ENCODE assay signal across 20 cellular contexts in genomic region chr9:130555968-130556367, GRCh38. TPM values are rescaled to one million over a fixed set of nuclear protein-coding genes. Genes with fewer than 3 reads are reported as not detected.
DNase-seq lines count a peak whose midpoint lies in the region; ATAC-seq, FAIRE-seq and TF ChIP-seq lines count a peak whose summit lies in the region.
"Had no signal": no experiment of that assay in that cellular context is flagged by ENCODE, and none has a peak within 500 bp of the region (broad histone marks: within the 10 kb centered on the region; RNA-seq: fewer than 3 reads in every experiment).

No MANE protein-coding gene starts in this region.

- no peaks in the 10 kb centered on the region for H3K36me3 ChIP-seq in upper lobe of left lung
- H3K36me3 ChIP-seq: adrenal gland, neutrophil had no signal

- DNase-seq in A549 (ENCODE audit: low read depth in 1 of 2, low spot score in 1 of 2) (no peak), H4 (ENCODE audit: low spot score) (peak; percentile 37), SW480 (ENCODE audit: low spot score) (peak; percentile 44), iris pigment epithelial cell (ENCODE audit: low read depth) (peak; percentile 19), NCI-H748 treated with DMSO at 0.1 percent for 48 hours (lab: John Stamatoyannopoulos, UW) (no peak), AG08395 (ENCODE audit: low spot score) (no peak), upper lobe of left lung (no peak), GM10266 (ENCODE audit: extremely low spot score) (no peak)
- DNase-seq: activated CD4-positive, alpha-beta T cell treated with anti-CD3 and anti-CD28 coated beads, Interleukin-2, amount 50 U/mL, for 48 hours; activated gamma-delta T cell; CD4-positive, CD25-positive, alpha-beta regulatory T cell; central memory CD4-positive, alpha-beta T cell; erythroblast; SHP77 treated with DMSO at 0.1 percent for 48 hours; T-helper 2 cell had no signal

- H3K9me3 ChIP-seq in A549 (peaks cover 4% of the 10 kb centered on the region; the same call in 1 of the 3 replicates), upper lobe of left lung (no peaks in the 10 kb centered on the region)
- H3K9me3 ChIP-seq: adrenal gland, neutrophil had no signal

- TF ChIP-seq POLR2A in A549 (IDR thresholded peaks at IDR 0.05; ENCODE audit: low read length) (no peak), upper lobe of left lung (IDR thresholded peaks at IDR 0.05) (no peak)

- no peak overlapping the region for H3K4me2 ChIP-seq in A549

- CTCF ChIA-PET in A549 (lab: Yijun Ruan, JAX) = interaction anchor here (1.1 to 1.7 kb wide), 4 partner anchors 8 to 68 kb away, joined by 3 to 5 read pairs (median 4); no protein-coding TSS in a partner anchor

- POLR2A ChIA-PET in A549 (lab: Yijun Ruan, JAX) = no interaction called here

- H3K4me3 ChIP-seq in A549 (no peak overlapping the region), upper lobe of left lung (no peak overlapping the region)
- H3K4me3 ChIP-seq: adrenal gland had no signal

- TF ChIP-seq EP300 in A549 (IDR thresholded peaks at IDR 0.05) (no peak), upper lobe of left lung (IDR thresholded peaks at IDR 0.05) (no peak)

- H3K4me1 ChIP-seq in A549 = peaks cover 6% of the 10 kb centered on the region; the same call in 2 of the 3 replicates
- no peaks in the 10 kb centered on the region for H3K4me1 ChIP-seq in upper lobe of left lung
- H3K4me1 ChIP-seq: adrenal gland had no signal

- TF ChIP-seq CTCF in A549 (IDR thresholded peaks at IDR 0.05) = no peak
- no peak for TF ChIP-seq CTCF in upper lobe of left lung (IDR thresholded peaks at IDR 0.05)
- TF ChIP-seq CTCF in GM10266 (IDR thresholded peaks at IDR 0.05; ENCODE audit: control insufficient read depth, insufficient read depth, low read depth, missing control alignments) = no peak

- H3K27ac ChIP-seq in A549 (no peak overlapping the region), upper lobe of left lung (no peak overlapping the region)
- H3K27ac ChIP-seq: adrenal gland, neutrophil had no signal

- WGBS in A549 (ENCODE audit: missing lambda C conversion rate) = 32% methylated on average over 6 of the region's 6 CpGs
- WGBS in upper lobe of left lung, 2 donors = 45 to 47% methylated on average over 6 of the region's 6 CpGs

- FAIRE-seq in A549 (lab: Jason Lieb, UNC) = no peak
- FAIRE-seq: GM18507 had no signal

- ATAC-seq in A549 = peak; percentile 39 to 46; a peak in 3 of 6 replicates
- ATAC-seq in upper lobe of left lung (ENCODE audit: low FRiP score in 2 of 2) = no peak
- ATAC-seq: left lobe of liver, WTC11 had no signal

- no peak for TF ChIP-seq RAD21 in A549 (conservative IDR thresholded peaks at IDR 0.05 in 1 of 2, IDR thresholded peaks at IDR 0.05 in 1 of 2)

- H3K27me3 ChIP-seq in upper lobe of left lung = no peaks in the 10 kb centered on the region
- H3K27me3 ChIP-seq: adrenal gland had no signal

TF ChIP-seq in A549, 52 proteins besides CTCF, POLR2A, EP300 and RAD21:
- TF ChIP-seq NR3C1 (IDR thresholded peaks at IDR 0.05) (no peak), FOSL2 (IDR thresholded peaks at IDR 0.05) (no peak), FOSL2 (CRISPR knock-in tag; IDR thresholded peaks at IDR 0.05) (peak; percentile 34; the same call in 1 of the 2 replicates)

RNA-seq across cellular contexts. Expression of gene FUBP3, which starts 23.4 kb away (rescaled TPM):
- polyA plus RNA-seq in A549 (2011; rRNA removed) = 30.4 and 43.5 TPM in 2 replicates
- polyA plus RNA-seq in A549 (2012; cell fraction: cytosol; rRNA removed) = 34.6 and 36.1 TPM in 2 replicates
- 29.3 and 58.4 TPM in 2 replicates for polyA plus RNA-seq in A549 (2012; cell fraction: nucleus; rRNA removed)
- polyA plus RNA-seq in A549 (2017; fragmentation: RNase III; extraction: RNeasy Plus Mini Kit Qiagen cat#74134 plus additional on column Dnase treatment) = 59.3 to 67.7 TPM (median 63.2 TPM) in 3 replicates
- polyA minus RNA-seq in A549 (2011; rRNA and poly(A)+ RNA removed) = 24.1 and 47.4 TPM in 2 replicates
- total RNA-seq in H4 (2014; rRNA removed; shearing (Covaris generic)) = 30.7 and 36.0 TPM in 2 replicates
- total RNA-seq in upper lobe of left lung = 100 to 1,000 TPM in 1 of 6 donors, 10 to 100 TPM in 5; 28.7 to 139 (median 43.6) TPM

Comparison
In these comparisons a context has a peak if more than half of its experiments do, and no peak if none do; other contexts are left out.
1. ATAC-seq: peak in A549 (2 of 2); none in upper lobe of left lung (0 of 2).
2. DNase-seq: peak in H4 (single experiment), SW480 (single experiment) and iris pigment epithelial cell (single experiment); none in A549 (0 of 2), NCI-H748 treated with DMSO at 0.1 percent for 48 hours (single experiment), AG08395 (single experiment), upper lobe of left lung (0 of 2) and GM10266 (single experiment).